Comparison of ENCODE assay signal across 15 cellular contexts in the genomic region with DNA sequence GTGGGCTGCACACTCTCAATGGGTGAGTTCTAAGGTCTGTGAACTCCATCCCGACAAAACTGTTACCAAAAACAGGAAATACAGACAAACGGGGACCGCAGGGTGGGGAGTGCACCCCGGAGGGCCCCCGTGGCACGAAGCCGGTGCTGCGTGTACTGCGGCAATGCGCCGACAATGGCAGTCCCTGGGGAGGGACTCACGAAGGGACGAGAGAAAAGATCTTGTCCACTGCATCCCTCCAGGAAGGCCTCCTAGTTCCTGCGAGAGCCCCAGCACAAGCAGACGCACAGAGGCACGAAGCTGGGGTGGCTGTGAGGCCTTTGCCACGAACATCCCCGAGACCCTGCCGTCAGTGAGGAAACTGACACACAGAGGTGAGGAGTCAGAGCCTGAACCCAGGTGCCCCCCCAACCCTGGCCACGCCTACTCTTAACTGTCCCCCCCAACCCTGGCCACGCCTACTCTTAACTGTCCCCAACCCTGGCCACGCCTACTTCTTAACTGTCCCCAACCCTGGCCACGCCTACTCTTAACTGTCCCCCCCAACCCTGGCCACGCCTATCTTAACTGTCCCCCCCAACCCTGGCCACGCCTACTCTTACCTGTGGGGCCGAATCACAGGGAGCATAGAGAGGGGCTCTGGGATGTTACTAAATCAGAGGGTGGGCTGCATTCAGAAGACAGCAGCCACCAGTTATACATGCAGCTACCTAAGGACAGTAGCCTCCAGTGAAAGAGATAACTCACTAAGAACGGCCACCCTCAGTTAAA. TPM values are rescaled to one million over a fixed set of nuclear protein-coding genes. Genes with fewer than 3 reads are reported as not detected.
DNase-seq lines count a peak whose midpoint lies in the region; ATAC-seq, FAIRE-seq and TF ChIP-seq lines count a peak whose summit lies in the region.
"Had no signal": no experiment of that assay in that cellular context is flagged by ENCODE, and none has a peak within 500 bp of the region (broad histone marks: within the 10 kb centered on the region; RNA-seq: fewer than 3 reads in every experiment).

No MANE protein-coding gene starts in this region.

- BruUV-seq in GM12878 (replicated peaks; lab: Mats Ljungman, UMichigan): no TSS peak

- POLR2A ChIA-PET in GM12878 (lab: Charles Lee): interaction anchor here (1.0 kb wide), 1 partner anchor 12 kb away, joined by 3 read pairs; no protein-coding TSS in a partner anchor

- H3K36me3 ChIP-seq in GM12878 (ENCODE audit: control insufficient read depth in 2 of 2, insufficient read depth in 2 of 2, low read length in 1 of 2) (peaks cover 0 to 3% of the 10 kb centered on the region in 2 experiments; a peak in 3 of 4 replicates), upper lobe of right lung (peaks cover 42% of the 10 kb centered on the region)

- TF ChIP-seq POLR2A in GM12878 (IDR thresholded peaks at IDR 0.05; ENCODE audit: low read depth, low read length): peak; percentile 4; the same call in 1 of the 2 replicates

- H3K4me1 ChIP-seq in GM12878 (ENCODE audit: control insufficient read depth, insufficient read depth, low read length): no peaks in the 10 kb centered on the region
- H3K4me1 ChIP-seq in upper lobe of right lung: peaks cover 5% of the 10 kb centered on the region

- no peaks in the 10 kb centered on the region for H4K20me1 ChIP-seq in GM12878 (ENCODE audit: control insufficient read depth, insufficient read depth)

- H3K9me3 ChIP-seq in GM12878 (replicated peaks; ENCODE audit: control insufficient read depth, insufficient read depth, low read length): no peaks in the 10 kb centered on the region
- no peaks in the 10 kb centered on the region for H3K9me3 ChIP-seq in upper lobe of right lung
- H3K9me3 ChIP-seq: neutrophil had no signal

- 88% methylated on average over 24 of the region's 27 CpGs for WGBS in GM12878 (ENCODE audit: insufficient coverage, insufficient replicate concordance, low lambda C conversion rate, missing lambda C conversion rate)

- no peak overlapping the region for H3K27ac ChIP-seq in GM12878 (ENCODE audit: control insufficient read depth, insufficient read depth)
- no peak overlapping the region for H3K27ac ChIP-seq in upper lobe of right lung
- H3K27ac ChIP-seq: neutrophil had no signal

- H3K4me3 ChIP-seq in GM12878: no peak overlapping the region
- H3K4me3 ChIP-seq in upper lobe of right lung: no peak overlapping the region

- TF ChIP-seq EP300 in GM12878 (IDR thresholded peaks at IDR 0.05; ENCODE audit: borderline replicate concordance in 1 of 2, control insufficient read depth in 1 of 2, low read depth in 2 of 2, low read length in 2 of 2): no peak

- TF ChIP-seq CTCF in GM12878 (IDR thresholded peaks at IDR 0.05 in 2 of 3, conservative IDR thresholded peaks at IDR 0.05 in 1 of 3; ENCODE audit: control insufficient read depth in 2 of 3, extremely low read depth in 1 of 3, insufficient read depth in 1 of 3, low read depth in 3 of 3, low read length in 3 of 3) (no peak), upper lobe of right lung (IDR thresholded peaks at IDR 0.05) (no peak)

- H2AFZ ChIP-seq in GM12878 (ENCODE audit: control insufficient read depth, low read depth, low read length): no peak overlapping the region

- peaks cover 7% of the 10 kb centered on the region for H3K79me2 ChIP-seq in GM12878 (ENCODE audit: control insufficient read depth, insufficient read depth, low read length)

- CTCF ChIA-PET in GM12878 (lab: Yijun Ruan, JAX): no interaction called here

- H3K27me3 ChIP-seq in GM12878 (replicated peaks in 1 of 2; ENCODE audit: control insufficient read depth in 2 of 2, insufficient read depth in 2 of 2, low read length in 1 of 2) (no peaks in the 10 kb centered on the region), upper lobe of right lung (no peaks in the 10 kb centered on the region)
- H3K27me3 ChIP-seq: neutrophil had no signal

- no peak for FAIRE-seq in GM12878 (lab: Jason Lieb, UNC)
- FAIRE-seq: endothelial cell of umbilical vein had no signal

- intact Hi-C loops in GM12878 (cut with micrococcal nuclease; ENCODE audit: unreplicated experiment): no loop called here
- intact Hi-C loops in upper lobe of right lung (cut with DNase I): no loop called here

- RAD21 ChIA-PET in GM12878 (lab: Charles Lee; ENCODE audit: unreplicated experiment): no interaction called here

- H3K9ac ChIP-seq in GM12878 (ENCODE audit: control insufficient read depth, insufficient read depth, low read length): no peak overlapping the region

- no peak for TF ChIP-seq RAD21 in GM12878 (IDR thresholded peaks at IDR 0.05; ENCODE audit: insufficient read depth, low read depth, low read length)

- no peak overlapping the region for H3K4me2 ChIP-seq in GM12878 (ENCODE audit: control insufficient read depth, insufficient read depth)

- SMC1A ChIA-PET in GM12878 (lab: Charles Lee; ENCODE audit: uncharacterized antibody, unreplicated experiment): no interaction called here

- peak; percentile 54 for DNase-seq in stimulated activated CD4-positive, alpha-beta T cell treated with anti-CD3 and anti-CD28 coated beads, Interleukin-1b, Interleukin-23, amount 100 ng/mL, for 48 hours
- no peak for DNase-seq in stimulated activated CD4-positive, alpha-beta T cell treated with anti-CD3 and anti-CD28 coated beads, Interleukin-12 subunit alpha, Interleukin-12 subunit beta, amount 100 ng/mL, for 4 hours
- peak; percentile 41 for DNase-seq in activated CD4-positive, CD25-positive, alpha-beta regulatory T cell treated with anti-CD3 and anti-CD28 coated beads, Interleukin-2, amount 50 U/mL, for 16 hours (ENCODE audit: low read depth, low spot score)
- DNase-seq in GM12878 (ENCODE audit: low read depth, low spot score): no peak
- DNase-seq in upper lobe of right lung: no peak
- DNase-seq: DMS79; head of caudate nucleus; NCI-H1436; NK-92 treated with Interleukin-12 subunit alpha and Interleukin-12 subunit beta, amount 100 ng/mL, for 24 hours had no signal

- ATAC-seq in GM12878 (no peak), GM21723 (IDR thresholded peaks at IDR 0.05; ENCODE audit: unreplicated experiment) (no peak), upper lobe of right lung (no peak), HG02678 (IDR thresholded peaks at IDR 0.05; ENCODE audit: unreplicated experiment) (no peak), HG03442 (IDR thresholded peaks at IDR 0.05; ENCODE audit: unreplicated experiment) (no peak)

- in situ Hi-C loops in GM12878 (cut with MboI): no loop called here

RNA-seq across cellular contexts. Expression of gene MED16, which starts 4.2 kb away (rescaled TPM):
- 36.0 and 39.7 TPM in 2 replicates for total RNA-seq in GM12878 (2013; cell fraction: nucleolus; rRNA removed)
- total RNA-seq in GM12878 (2014; rRNA removed): 10.7 and 14.5 TPM in 2 replicates
- 4.7 and 6.4 TPM in 2 replicates for total RNA-seq in GM12878 (2014; rRNA removed; fragmentation: Illumina TruSeq; extraction: Trizol)
- 48.2 and 49.4 TPM in 2 replicates for total RNA-seq in GM12878 (2021)
- polyA plus RNA-seq in GM12878 (2011; ENCODE audit: low read depth): 14.5 TPM
- polyA plus RNA-seq in GM12878 (2011; rRNA removed): 3.8 and 12.7 TPM in 2 replicates
- polyA plus RNA-seq in GM12878 (2011; cell fraction: cytosol; rRNA removed): 38.0 and 39.5 TPM in 2 replicates
- 36.6 and 56.4 TPM in 2 replicates for polyA plus RNA-seq in GM12878 (2011; cell fraction: nucleus; rRNA removed)
- 36.5 and 37.4 TPM in 2 replicates for polyA plus RNA-seq in GM12878 (2012)
- 0.19 and 3.5 TPM in 2 replicates for polyA plus RNA-seq in GM12878 (2014; fragmentation: Illumina TruSeq; extraction: Trizol)
- 1 to 10 TPM in 1 of 2 experiments, under 1 TPM in 1; 0.56 to 3.5 TPM for polyA plus RNA-seq in GM12878 (2014; fragmentation: Nextera tagmentation; extraction: Ambion mirVana)
- 24.4 and 28.9 TPM in 2 replicates for polyA plus RNA-seq in GM12878 (2014; rRNA removed)
- polyA plus RNA-seq in GM12878 (2016; fragmentation: Nextera tagmentation; extraction: Ambion mirVana): 10 to 100 TPM; 49.6 to 51.1 TPM
- polyA minus RNA-seq in GM12878 (2011; rRNA and poly(A)+ RNA removed): 16.8 and 38.4 TPM in 2 replicates
- 31.8 and 34.9 TPM in 2 replicates for polyA minus RNA-seq in GM12878 (2011; cell fraction: cytosol; rRNA and poly(A)+ RNA removed)
- polyA minus RNA-seq in GM12878 (2011; cell fraction: nucleus; rRNA and poly(A)+ RNA removed): 12.5 and 26.0 TPM in 2 replicates
- 51.8 TPM for total RNA-seq in upper lobe of right lung

RNA-seq across cellular contexts. Expression of gene RNU6-9, which starts 4.5 kb away (rescaled TPM):
- not detected in 2 replicates for total RNA-seq in GM12878 (2013; cell fraction: nucleolus; rRNA removed)
- total RNA-seq in GM12878 (2014; rRNA removed) (not detected in 2 replicates), GM12878 (2014; rRNA removed; fragmentation: Illumina TruSeq; extraction: Trizol) (not detected in 2 replicates), GM12878 (2021) (not detected in 2 replicates), upper lobe of right lung (not detected)
- not detected for polyA plus RNA-seq in GM12878 (2011; ENCODE audit: low read depth)
- polyA plus RNA-seq in GM12878 (2011; rRNA removed) (not detected in 2 replicates), GM12878 (2014; fragmentation: Illumina TruSeq; extraction: Trizol) (not detected in 2 replicates), GM12878 (2014; fragmentation: Nextera tagmentation; extraction: Ambion mirVana) (not detected), GM12878 (2014; rRNA removed) (not detected in 2 replicates), GM12878 (2016; fragmentation: Nextera tagmentation; extraction: Ambion mirVana) (not detected)
- polyA plus RNA-seq in GM12878 (2011; cell fraction: cytosol; rRNA removed): not detected in 2 replicates
- polyA plus RNA-seq in GM12878 (2011; cell fraction: nucleus; rRNA removed): not detected in 2 replicates
- polyA plus RNA-seq in GM12878 (2012): not detected in 2 replicates
- polyA minus RNA-seq in GM12878 (2011; rRNA and poly(A)+ RNA removed): 1,322 TPM in 1 of 2 replicates, not detected in the other
- polyA minus RNA-seq in GM12878 (2011; cell fraction: cytosol; rRNA and poly(A)+ RNA removed): not detected in 2 replicates
- polyA minus RNA-seq in GM12878 (2011; cell fraction: nucleus; rRNA and poly(A)+ RNA removed): under 0.01 TPM in 1 of 2 replicates, not detected in the other
- total RNA-seq: endothelial cell of umbilical vein, skeletal muscle tissue had no signal
- polyA plus RNA-seq: endothelial cell of umbilical vein had no signal

RNA-seq across cellular contexts. Expression of gene R3HDM4, which starts 24.2 kb away (rescaled TPM):
- 17.9 and 20.1 TPM in 2 replicates for total RNA-seq in GM12878 (2013; cell fraction: nucleolus; rRNA removed)
- total RNA-seq in GM12878 (2014; rRNA removed): 24.3 and 28.1 TPM in 2 replicates
- 18.2 and 19.6 TPM in 2 replicates for total RNA-seq in GM12878 (2014; rRNA removed; fragmentation: Illumina TruSeq; extraction: Trizol)
- 51.6 and 54.5 TPM in 2 replicates for total RNA-seq in GM12878 (2021)
- 14.1 TPM for polyA plus RNA-seq in GM12878 (2011; ENCODE audit: low read depth)
- polyA plus RNA-seq in GM12878 (2011; rRNA removed): 12.1 and 26.1 TPM in 2 replicates
- polyA plus RNA-seq in GM12878 (2011; cell fraction: cytosol; rRNA removed): 43.8 and 54.5 TPM in 2 replicates
- 41.0 and 44.6 TPM in 2 replicates for polyA plus RNA-seq in GM12878 (2011; cell fraction: nucleus; rRNA removed)
- 39.6 and 50.1 TPM in 2 replicates for polyA plus RNA-seq in GM12878 (2012)
- polyA plus RNA-seq in GM12878 (2014; fragmentation: Illumina TruSeq; extraction: Trizol): 16.4 and 27.2 TPM in 2 replicates
- polyA plus RNA-seq in GM12878 (2014; fragmentation: Nextera tagmentation; extraction: Ambion mirVana): 1 to 10 TPM; 1.3 to 4.2 TPM
- polyA plus RNA-seq in GM12878 (2014; rRNA removed): 65.8 and 78.8 TPM in 2 replicates
- 10 to 100 TPM; 36.0 to 44.0 TPM for polyA plus RNA-seq in GM12878 (2016; fragmentation: Nextera tagmentation; extraction: Ambion mirVana)
- polyA minus RNA-seq in GM12878 (2011; rRNA and poly(A)+ RNA removed): 8.9 and 20.7 TPM in 2 replicates
- 11.9 and 12.1 TPM in 2 replicates for polyA minus RNA-seq in GM12878 (2011; cell fraction: cytosol; rRNA and poly(A)+ RNA removed)
- polyA minus RNA-seq in GM12878 (2011; cell fraction: nucleus; rRNA and poly(A)+ RNA removed): 4.8 and 6.7 TPM in 2 replicates
- 50.7 TPM for total RNA-seq in upper lobe of right lung

RNA-seq across cellular contexts. Expression of gene KISS1R, which starts 28.3 kb away (rescaled TPM):
- total RNA-seq in GM12878 (2013; cell fraction: nucleolus; rRNA removed): 16.9 and 18.1 TPM in 2 replicates
- total RNA-seq in GM12878 (2014; rRNA removed) (0.60 and 2.7 TPM in 2 replicates), GM12878 (2014; rRNA removed; fragmentation: Illumina TruSeq; extraction: Trizol) (not detected in 2 replicates), GM12878 (2021) (1.8 TPM in 2 replicates), upper lobe of right lung (not detected)
- 0.30 TPM for polyA plus RNA-seq in GM12878 (2011; ENCODE audit: low read depth)
- polyA plus RNA-seq in GM12878 (2011; rRNA removed) (1.6 and 2.8 TPM in 2 replicates), GM12878 (2014; fragmentation: Illumina TruSeq; extraction: Trizol) (not detected in 2 replicates), GM12878 (2014; fragmentation: Nextera tagmentation; extraction: Ambion mirVana) (under 1 TPM in 1 of 2 experiments, not detected in 1; 0.13 TPM), GM12878 (2014; rRNA removed) (0.83 and 2.1 TPM in 2 replicates), GM12878 (2016; fragmentation: Nextera tagmentation; extraction: Ambion mirVana) (1 to 10 TPM in 1 of 2 experiments, under 1 TPM in 1; 0.14 to 1.4 TPM)
- 2.7 and 4.7 TPM in 2 replicates for polyA plus RNA-seq in GM12878 (2011; cell fraction: cytosol; rRNA removed)
- polyA plus RNA-seq in GM12878 (2011; cell fraction: nucleus; rRNA removed): 19.3 and 20.1 TPM in 2 replicates
- polyA plus RNA-seq in GM12878 (2012): 1.9 and 2.3 TPM in 2 replicates
- 0.29 and 1.3 TPM in 2 replicates for polyA minus RNA-seq in GM12878 (2011; rRNA and poly(A)+ RNA removed)
- 1.9 and 2.8 TPM in 2 replicates for polyA minus RNA-seq in GM12878 (2011; cell fraction: cytosol; rRNA and poly(A)+ RNA removed)
- polyA minus RNA-seq in GM12878 (2011; cell fraction: nucleus; rRNA and poly(A)+ RNA removed): 1.7 and 3.2 TPM in 2 replicates
- total RNA-seq: endothelial cell of umbilical vein, skeletal muscle tissue had no signal
- polyA plus RNA-seq: endothelial cell of umbilical vein had no signal

RNA-seq across cellular contexts. Expression of gene CFD, which starts 29.3 kb away (rescaled TPM):
- 1.2 TPM in 1 of 2 replicates, not detected in the other for total RNA-seq in GM12878 (2013; cell fraction: nucleolus; rRNA removed)
- 0.73 and 0.93 TPM in 2 replicates for total RNA-seq in GM12878 (2014; rRNA removed)
- not detected in 2 replicates for total RNA-seq in GM12878 (2014; rRNA removed; fragmentation: Illumina TruSeq; extraction: Trizol)
- 0.36 and 0.58 TPM in 2 replicates for total RNA-seq in GM12878 (2021)
- not detected for polyA plus RNA-seq in GM12878 (2011; ENCODE audit: low read depth)
- 0.05 TPM in 1 of 2 replicates, not detected in the other for polyA plus RNA-seq in GM12878 (2011; rRNA removed)
- 0.15 and 0.47 TPM in 2 replicates for polyA plus RNA-seq in GM12878 (2011; cell fraction: cytosol; rRNA removed)
- polyA plus RNA-seq in GM12878 (2011; cell fraction: nucleus; rRNA removed): 0.25 and 0.42 TPM in 2 replicates
- polyA plus RNA-seq in GM12878 (2012): 0.67 and 0.69 TPM in 2 replicates
- polyA plus RNA-seq in GM12878 (2014; fragmentation: Illumina TruSeq; extraction: Trizol): not detected in 2 replicates
- polyA plus RNA-seq in GM12878 (2014; fragmentation: Nextera tagmentation; extraction: Ambion mirVana): under 1 TPM in 1 of 2 experiments, not detected in 1; 0.06 TPM
- 1.2 TPM in 1 of 2 replicates, not detected in the other for polyA plus RNA-seq in GM12878 (2014; rRNA removed)
- polyA plus RNA-seq in GM12878 (2016; fragmentation: Nextera tagmentation; extraction: Ambion mirVana): 1 to 10 TPM in 1 of 2 experiments, under 1 TPM in 1; 0.40 to 1.1 TPM
- not detected in 2 replicates for polyA minus RNA-seq in GM12878 (2011; rRNA and poly(A)+ RNA removed)
- 1.2 and 2.0 TPM in 2 replicates for polyA minus RNA-seq in GM12878 (2011; cell fraction: cytosol; rRNA and poly(A)+ RNA removed)
- not detected in 2 replicates for polyA minus RNA-seq in GM12878 (2011; cell fraction: nucleus; rRNA and poly(A)+ RNA removed)
- 153 TPM for total RNA-seq in upper lobe of right lung

Comparison
In these comparisons a context has a peak if more than half of its experiments do, and no peak if none do; other contexts are left out.
1. DNase-seq: peak in stimulated activated CD4-positive, alpha-beta T cell treated with anti-CD3 and anti-CD28 coated beads, Interleukin-1b, Interleukin-23, amount 100 ng/mL, for 48 hours (single experiment) and activated CD4-positive, CD25-positive, alpha-beta regulatory T cell treated with anti-CD3 and anti-CD28 coated beads, Interleukin-2, amount 50 U/mL, for 16 hours (single experiment); none in stimulated activated CD4-positive, alpha-beta T cell treated with anti-CD3 and anti-CD28 coated beads, Interleukin-12 subunit alpha, Interleukin-12 subunit beta, amount 100 ng/mL, for 4 hours (single experiment), GM12878 (single experiment) and upper lobe of right lung (single experiment).